In genomic region chr12:57846577-57847319, GRCh38 we compare ENCODE assay signal across 9 cellular contexts. TPM values are rescaled to one million over a fixed set of nuclear protein-coding genes. Genes with fewer than 3 reads are reported as not detected.
DNase-seq lines count a peak whose midpoint lies in the region; ATAC-seq, FAIRE-seq and TF ChIP-seq lines count a peak whose summit lies in the region.
"Had no signal": no experiment of that assay in that cellular context is flagged by ENCODE, and none has a peak within 500 bp of the region (broad histone marks: within the 10 kb centered on the region; RNA-seq: fewer than 3 reads in every experiment).

A gene with protein sequence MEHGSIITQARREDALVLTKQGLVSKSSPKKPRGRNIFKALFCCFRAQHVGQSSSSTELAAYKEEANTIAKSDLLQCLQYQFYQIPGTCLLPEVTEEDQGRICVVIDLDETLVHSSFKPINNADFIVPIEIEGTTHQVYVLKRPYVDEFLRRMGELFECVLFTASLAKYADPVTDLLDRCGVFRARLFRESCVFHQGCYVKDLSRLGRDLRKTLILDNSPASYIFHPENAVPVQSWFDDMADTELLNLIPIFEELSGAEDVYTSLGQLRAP (minus strand): TSS chr12:57846729. CDS start chr12:57846435, 294 bp downstream.

- H3K27me3 ChIP-seq in BLaER1 treated with 17β-estradiol and CSF1 and Interleukin-3, amounts not matched to agents 10 nM and 100 nM: peaks cover 16 to 27% (median 21%) of the 10 kb centered on the region in 11 experiments
- H3K27me3 ChIP-seq in lung (ENCODE audit: control insufficient read depth, insufficient read depth): no peaks in the 10 kb centered on the region

- CTCF ChIA-PET in activated CD8-positive, alpha-beta memory T cell treated with anti-CD3 and anti-CD28 coated beads for 36 hours (lab: Charles Lee): interaction anchor here (1.3 kb wide), 2 partner anchors 15 to 46 kb away, joined by 3 read pairs; no protein-coding TSS in a partner anchor

- no peak for TF ChIP-seq CTCF in lung (IDR thresholded peaks at IDR 0.05; ENCODE audit: control extremely low read depth, extremely low read depth)

- H4K20me1 ChIP-seq in BLaER1 treated with 17β-estradiol and CSF1 and Interleukin-3, amounts not matched to agents 10 nM and 100 nM: peaks cover 39 to 57% (median 43%) of the 10 kb centered on the region in 11 experiments

- H3K4me2 ChIP-seq in BLaER1 treated with 17β-estradiol and CSF1 and Interleukin-3, amounts not matched to agents 10 nM and 100 nM: peak within 1 kb of the TSS; percentile 91 to 99 (median 95)

- DNase-seq in HTR-8/SVneo (ENCODE audit: insufficient read length, low spot score) (peak; percentile 98), NOMO-1 treated with DMSO at 0.1 percent for 48 hours (lab: John Stamatoyannopoulos, UW; ENCODE audit: unreplicated experiment) (peak; percentile 86), lung (ENCODE audit: low spot score) (peak; percentile 100)
- peak; percentile 90 for DNase-seq in effector CD8-positive, alpha-beta T cell (lab: John Stamatoyannopoulos, UW)
- DNase-seq in stimulated activated CD4-positive, alpha-beta T cell treated with anti-CD3 and anti-CD28 coated beads, TNF-alpha, amount 100 ng/mL, for 24 hours (ENCODE audit: low read depth in 3 of 3): peak; percentile 75 to 96 (median 84)

- no peaks in the 10 kb centered on the region for H3K9me3 ChIP-seq in BLaER1 treated with 17β-estradiol and CSF1 and Interleukin-3, amounts not matched to agents 10 nM and 100 nM (replicated peaks in 1 of 11)
- no peaks in the 10 kb centered on the region for H3K9me3 ChIP-seq in lung (ENCODE audit: control insufficient read depth in 2 of 2, insufficient read depth in 1 of 2, low read length in 1 of 2)

- peaks cover 0 to 8% (median 0%) of the 10 kb centered on the region in 11 experiments; a peak in 4 of 22 replicates for H3K36me3 ChIP-seq in BLaER1 treated with 17β-estradiol and CSF1 and Interleukin-3, amounts not matched to agents 10 nM and 100 nM
- no peaks in the 10 kb centered on the region for H3K36me3 ChIP-seq in lung (ENCODE audit: control insufficient read depth in 2 of 2, insufficient read depth in 2 of 2, low read length in 2 of 2)

- peak; percentile 40 for FAIRE-seq in HTR-8/SVneo (lab: Jason Lieb, UNC)
- FAIRE-seq: colon had no signal

- peaks cover 42 to 65% (median 54%) of the 10 kb centered on the region in 10 experiments for H3K4me1 ChIP-seq in BLaER1 treated with 17β-estradiol and CSF1 and Interleukin-3, amounts not matched to agents 10 nM and 100 nM
- peaks cover 14 to 16% of the 10 kb centered on the region in 2 donors for H3K4me1 ChIP-seq in lung (ENCODE audit: control insufficient read depth in 2 of 2, insufficient read depth in 2 of 2, low read length in 2 of 2)

- WGBS in lung, 2 donors: 0 to 1% methylated on average over 45 to 58 of the region's 58 CpGs

- H3K4me3 ChIP-seq in BLaER1 treated with 17β-estradiol and CSF1 and Interleukin-3, amounts not matched to agents 10 nM and 100 nM: peak within 1 kb of the TSS; percentile 80 to 100 (median 94)
- peak within 1 kb of the TSS; percentile 74 for H3K4me3 ChIP-seq in lung

- peak within 1 kb of the TSS; percentile 91 to 98 (median 94) for H3K9ac ChIP-seq in BLaER1 treated with 17β-estradiol and CSF1 and Interleukin-3, amounts not matched to agents 10 nM and 100 nM

- POLR2A ChIA-PET in activated CD8-positive, alpha-beta memory T cell treated with anti-CD3 and anti-CD28 coated beads for 36 hours (lab: Charles Lee): interaction anchor here (0.6 to 4.2 kb wide), 5 partner anchors 10 to 95 kb away, joined by 3 to 25 read pairs (median 3); partner anchors contain the start of gene CDK4

- H3K27ac ChIP-seq in BLaER1 treated with 17β-estradiol and CSF1 and Interleukin-3, amounts not matched to agents 10 nM and 100 nM: peak within 1 kb of the TSS; percentile 90 to 99 (median 94)
- H3K27ac ChIP-seq in lung (ENCODE audit: low read depth in 1 of 2, low read length in 1 of 2): peak within 1 kb of the TSS; percentile 97 to 100

- ATAC-seq in GM19463 (IDR thresholded peaks at IDR 0.05; ENCODE audit: unreplicated experiment): peak; percentile 30
- peak; percentile 87 for ATAC-seq in lung (ENCODE audit: insufficient read depth, low FRiP score)

RNA-seq across cellular contexts. Expression of the gene that starts here (rescaled TPM):
- 10 to 100 TPM; 66.1 to 68.7 TPM for total RNA-seq in activated CD8-positive, alpha-beta memory T cell treated with anti-CD3 and anti-CD28 coated beads for 36 hours
- total RNA-seq in lung: 100 to 1,000 TPM; 162 to 179 TPM
- 100 to 1,000 TPM in 1 of 2 donors, 10 to 100 TPM in 1; 46.8 to 104 TPM for polyA plus RNA-seq in lung

Comparison
In these comparisons a context has a peak if more than half of its experiments do, and no peak if none do; other contexts are left out.
1. Peak in every context shown above with its lines: DNase-seq, ATAC-seq, H3K4me3 ChIP-seq and H3K27ac ChIP-seq.